In genomic region chr4:25014965-25015506, GRCh38 we compare ENCODE assay signal across 29 cellular contexts. TPM values are rescaled to one million over a fixed set of nuclear protein-coding genes. Genes with fewer than 3 reads are reported as not detected.
"Had no signal": no experiment of that assay in that cellular context is flagged by ENCODE, and none has a peak within 500 bp of the region (broad histone marks: within the 10 kb centered on the region; RNA-seq: fewer than 3 reads in every experiment).

No MANE protein-coding gene starts in this region.

- H3K36me3 Mint-ChIP-seq: activated naive CD4-positive, alpha-beta T cell treated with anti-CD3 and anti-CD28 coated beads, Interleukin-2, amount 50 U/mL, for 24 hours; memory B cell; stimulated activated effector memory CD8-positive, alpha-beta T cell treated with anti-CD3 and anti-CD28 coated beads, Interleukin-12 subunit alpha, Interleukin-12 subunit beta, amount 100 ng/mL, for 72 hours; T-cell; type B pancreatic cell had no signal

- H3K27ac Mint-ChIP-seq: activated CD8-positive, alpha-beta T cell treated with anti-CD3 and anti-CD28 coated beads, Interleukin-2, amount 10 ng/mL, durations not matched to agents 7 days and 5 days; activated naive CD4-positive, alpha-beta T cell treated with anti-CD3 and anti-CD28 coated beads, Interleukin-2, amount 50 U/mL, for 24 hours; memory B cell; neural progenitor cell; stimulated activated effector memory CD8-positive, alpha-beta T cell treated with anti-CD3 and anti-CD28 coated beads, Interleukin-12 subunit alpha, Interleukin-12 subunit beta, amount 100 ng/mL, for 72 hours; stimulated activated naive CD8-positive, alpha-beta T cell treated with anti-CD3 and anti-CD28 coated beads, Interleukin-15, amount 100 ng/mL, for 72 hours; T-cell; T-helper 2 cell treated with Interferon-gamma antibody and Interleukin-4, amounts not matched to agents 5 μg/mL and 100 μg/mL, for 36 hours; type B pancreatic cell had no signal

- H3K4me1 ChIP-seq: psoas muscle, right lobe of liver, testis had no signal

- H3K9me3 Mint-ChIP-seq: activated naive CD4-positive, alpha-beta T cell treated with anti-CD3 and anti-CD28 coated beads, Interleukin-2, amount 50 U/mL, for 24 hours; memory B cell; neural progenitor cell; stimulated activated effector memory CD8-positive, alpha-beta T cell treated with anti-CD3 and anti-CD28 coated beads, Interleukin-12 subunit alpha, Interleukin-12 subunit beta, amount 100 ng/mL, for 72 hours; T-cell; T-helper 2 cell treated with Interferon-gamma antibody and Interleukin-4, amounts not matched to agents 5 μg/mL and 100 μg/mL, for 36 hours had no signal

- H3K36me3 ChIP-seq: brain microvascular endothelial cell, heart left ventricle, neural progenitor cell, right lobe of liver had no signal

- H3K4me3 Mint-ChIP-seq: activated CD8-positive, alpha-beta T cell treated with anti-CD3 and anti-CD28 coated beads, Interleukin-2, amount 10 ng/mL, durations not matched to agents 7 days and 5 days; activated naive CD4-positive, alpha-beta T cell treated with anti-CD3 and anti-CD28 coated beads, Interleukin-2, amount 50 U/mL, for 24 hours; memory B cell; neural progenitor cell; stimulated activated effector memory CD8-positive, alpha-beta T cell treated with anti-CD3 and anti-CD28 coated beads, Interleukin-12 subunit alpha, Interleukin-12 subunit beta, amount 100 ng/mL, for 72 hours; stimulated activated naive CD8-positive, alpha-beta T cell treated with anti-CD3 and anti-CD28 coated beads, Interleukin-15, amount 100 ng/mL, for 72 hours; T-cell; T-helper 2 cell treated with Interferon-gamma antibody and Interleukin-4, amounts not matched to agents 5 μg/mL and 100 μg/mL, for 36 hours; type B pancreatic cell had no signal

- H3K27ac ChIP-seq: brain microvascular endothelial cell, neural progenitor cell, psoas muscle, right lobe of liver, testis, VCaP had no signal

- DNase-seq: activated CD4-positive, alpha-beta T cell treated with anti-CD3 and anti-CD28 coated beads for 1 hour; activated CD4-positive, alpha-beta T cell treated with anti-CD3 and anti-CD28 coated beads, Interleukin-2, amount 50 U/mL, for 1 hour; activated CD8-positive, alpha-beta T cell treated with anti-CD3 and anti-CD28 coated beads, Interleukin-2, amount 10 ng/mL, durations not matched to agents 7 days and 5 days; activated gamma-delta T cell treated with Interleukin-2 at 50 U/mL for 16 hours; anterior cingulate cortex; brain microvascular endothelial cell; central memory CD4-positive, alpha-beta T cell; effector memory CD4-positive, alpha-beta T cell; heart left ventricle; left cardiac atrium; psoas muscle; right lobe of liver; small intestine; stimulated activated CD4-positive, alpha-beta T cell treated with anti-CD3 and anti-CD28 coated beads, Interleukin-2, amount 100 ng/mL, for 24 hours; stimulated activated naive CD8-positive, alpha-beta T cell treated with anti-CD3 and anti-CD28 coated beads, Interleukin-15, amount 100 ng/mL, for 72 hours; T-cell; testis had no signal

- ATAC-seq: activated CD8-positive, alpha-beta T cell treated with anti-CD3 and anti-CD28 coated beads, Interleukin-2, amount 10 ng/mL, durations not matched to agents 7 days and 5 days; esophagus mucosa; heart left ventricle; left cardiac atrium; psoas muscle; right lobe of liver; stimulated activated effector memory CD8-positive, alpha-beta T cell treated with anti-CD3 and anti-CD28 coated beads, Interleukin-12 subunit alpha, Interleukin-12 subunit beta, amount 100 ng/mL, for 72 hours; stimulated activated naive CD8-positive, alpha-beta T cell treated with anti-CD3 and anti-CD28 coated beads, Interleukin-15, amount 100 ng/mL, for 72 hours; T-cell had no signal

- H3K9me3 ChIP-seq: heart left ventricle, psoas muscle, right lobe of liver, testis had no signal

- H3K4me1 Mint-ChIP-seq: activated naive CD4-positive, alpha-beta T cell treated with anti-CD3 and anti-CD28 coated beads, Interleukin-2, amount 50 U/mL, for 24 hours; memory B cell; stimulated activated effector memory CD8-positive, alpha-beta T cell treated with anti-CD3 and anti-CD28 coated beads, Interleukin-12 subunit alpha, Interleukin-12 subunit beta, amount 100 ng/mL, for 72 hours; stimulated activated naive CD8-positive, alpha-beta T cell treated with anti-CD3 and anti-CD28 coated beads, Interleukin-15, amount 100 ng/mL, for 72 hours; T-cell had no signal

- H3K4me3 ChIP-seq: heart left ventricle, neural progenitor cell, psoas muscle, right lobe of liver, testis had no signal

- H3K27me3 ChIP-seq: brain microvascular endothelial cell, heart left ventricle, neural progenitor cell, right lobe of liver, testis had no signal

RNA-seq across cellular contexts. Expression of gene LGI2, which starts 15.7 kb away (rescaled TPM):
- total RNA-seq: activated CD8-positive, alpha-beta T cell treated with anti-CD3 and anti-CD28 coated beads, Interleukin-2, amount 10 ng/mL, durations not matched to agents 7 days and 5 days; dermis microvascular lymphatic vessel endothelial cell; endothelial cell of umbilical vein; mononuclear cell; myocyte had no signal
